ENCODE assay signal across 8 cellular contexts in the genomic region with DNA sequence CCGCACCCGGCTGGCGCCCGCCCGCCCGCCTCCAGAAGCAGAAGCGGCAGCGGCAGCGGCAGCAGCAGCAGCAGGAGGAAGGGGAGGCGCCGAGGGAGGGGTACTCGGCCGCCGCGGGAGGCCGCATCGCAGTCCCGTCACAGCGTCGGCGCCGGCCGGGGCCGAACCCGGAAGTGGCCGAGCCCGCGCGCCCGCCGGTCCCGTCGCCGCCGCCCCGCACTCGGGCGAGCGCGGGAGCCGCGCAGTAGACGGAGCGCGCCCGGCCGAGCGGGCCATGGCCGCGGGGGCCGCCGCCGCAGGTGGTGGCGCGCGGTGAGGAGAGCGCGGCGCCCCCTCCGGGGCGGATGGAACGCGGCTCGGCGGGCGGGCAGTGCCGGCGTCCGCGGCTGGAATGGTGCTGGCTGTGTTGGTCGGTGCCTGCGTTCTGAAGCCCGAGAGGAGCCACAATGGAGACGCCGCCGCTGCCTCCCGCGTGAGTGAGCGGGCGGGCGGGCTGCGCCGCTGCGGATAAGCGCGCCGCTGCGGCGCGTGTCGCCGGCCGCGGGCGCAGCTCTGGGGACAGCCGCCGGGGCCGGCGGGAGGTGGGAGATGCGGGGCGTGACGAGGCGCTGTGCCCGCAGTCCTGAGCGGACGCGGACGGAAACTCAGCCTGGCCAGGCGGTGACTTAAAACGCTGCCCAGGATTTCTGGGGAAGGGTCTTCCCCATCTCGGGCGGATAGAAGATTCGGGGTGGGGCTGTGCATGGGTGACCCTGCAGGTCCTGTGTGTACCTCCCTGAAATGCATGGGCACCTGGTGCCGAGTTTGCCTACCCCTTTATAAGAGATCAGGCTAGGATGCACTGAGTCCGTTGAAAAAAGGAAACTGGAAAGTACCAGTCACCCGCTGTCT. TPM values are rescaled to one million over a fixed set of nuclear protein-coding genes. Genes with fewer than 3 reads are reported as not detected.
DNase-seq lines count a peak whose midpoint lies in the region; ATAC-seq, FAIRE-seq and TF ChIP-seq lines count a peak whose summit lies in the region.

A gene with protein sequence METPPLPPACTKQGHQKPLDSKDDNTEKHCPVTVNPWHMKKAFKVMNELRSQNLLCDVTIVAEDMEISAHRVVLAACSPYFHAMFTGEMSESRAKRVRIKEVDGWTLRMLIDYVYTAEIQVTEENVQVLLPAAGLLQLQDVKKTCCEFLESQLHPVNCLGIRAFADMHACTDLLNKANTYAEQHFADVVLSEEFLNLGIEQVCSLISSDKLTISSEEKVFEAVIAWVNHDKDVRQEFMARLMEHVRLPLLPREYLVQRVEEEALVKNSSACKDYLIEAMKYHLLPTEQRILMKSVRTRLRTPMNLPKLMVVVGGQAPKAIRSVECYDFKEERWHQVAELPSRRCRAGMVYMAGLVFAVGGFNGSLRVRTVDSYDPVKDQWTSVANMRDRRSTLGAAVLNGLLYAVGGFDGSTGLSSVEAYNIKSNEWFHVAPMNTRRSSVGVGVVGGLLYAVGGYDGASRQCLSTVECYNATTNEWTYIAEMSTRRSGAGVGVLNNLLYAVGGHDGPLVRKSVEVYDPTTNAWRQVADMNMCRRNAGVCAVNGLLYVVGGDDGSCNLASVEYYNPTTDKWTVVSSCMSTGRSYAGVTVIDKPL (plus strand): TSS at position 131 of the 891 bp plus-strand sequence. CDS start 316 bp downstream, at position 447.

- H3K9ac ChIP-seq in keratinocyte (ENCODE audit: control insufficient read depth, extremely low read depth, insufficient read depth, low read length), result peak within 1 kb of the TSS; percentile 71

- peak within 1 kb of the TSS; percentile 37; the same call in 1 of the 2 replicates for H3K27ac Mint-ChIP-seq in WTC11

- H2AFZ ChIP-seq in keratinocyte (ENCODE audit: control insufficient read depth, low read length), result peak within 1 kb of the TSS; percentile 44

- CTCF ChIA-PET in WTC11 (lab: Charles Lee), result no interaction called here

- peak within 1 kb of the TSS; percentile 13 for H3K27ac ChIP-seq in keratinocyte (ENCODE audit: control insufficient read depth, insufficient read depth, low read length)

- FAIRE-seq in keratinocyte (lab: Jason Lieb, UNC), result no peak

- H3K4me2 ChIP-seq in keratinocyte (ENCODE audit: control insufficient read depth, extremely low read depth, insufficient read depth, low read depth, low read length), result peak within 1 kb of the TSS; percentile 84

- ATAC-seq in HG02840 (IDR thresholded peaks at IDR 0.05; ENCODE audit: low FRiP score, unreplicated experiment) (peak; percentile 85), WTC11 (peak; percentile 71)

- no peak for TF ChIP-seq CTCF in WTC11 (IDR thresholded peaks at IDR 0.05)
- peak in 1 of 3 experiments; percentile 12 for TF ChIP-seq CTCF in keratinocyte (optimal IDR thresholded peaks at IDR 0.05 in 1 of 3, IDR thresholded peaks at IDR 0.05 in 1 of 3, conservative IDR thresholded peaks at IDR 0.05 in 1 of 3; ENCODE audit: extremely low read depth in 1 of 3, insufficient read depth in 2 of 3, low read length in 3 of 3)

- H3K36me3 Mint-ChIP-seq in WTC11, result no peaks in the 10 kb centered on the region

- peaks cover 20% of the 10 kb centered on the region for H3K27me3 Mint-ChIP-seq in WTC11 (ENCODE audit: low read depth)

- H3K27me3 ChIP-seq in keratinocyte (ENCODE audit: control insufficient read depth, extremely low read depth, insufficient read depth, low read length), result no peaks in the 10 kb centered on the region

- H4K20me1 ChIP-seq in keratinocyte (ENCODE audit: control insufficient read depth, extremely low read depth, insufficient read depth, low read length), result no peaks in the 10 kb centered on the region

- dilution Hi-C loops in keratinocyte (cut with MboI; ENCODE audit: extremely low pct_ligation_motif_present, low sequenced_read_pairs), result no loop called here

- peak; percentile 34 for DNase-seq in NCI-H2196 (lab: John Stamatoyannopoulos, UW; ENCODE audit: unreplicated experiment)
- no peak for DNase-seq in NCI-H2196 treated with DMSO at 0.1 percent for 48 hours (lab: John Stamatoyannopoulos, UW; ENCODE audit: unreplicated experiment)
- DNase-seq in NCI-H1694 treated with DMSO at 0.1 percent for 48 hours (lab: John Stamatoyannopoulos, UW), result peak; percentile 54
- peak; percentile 72 for DNase-seq in WTC11 (ENCODE audit: low spot score)
- DNase-seq in central memory CD4-positive, alpha-beta T cell, result peak; percentile 63
- DNase-seq in keratinocyte (ENCODE audit: low read depth, low spot score), result no peak
- DNase-seq in stimulated activated CD4-positive, alpha-beta T cell treated with anti-CD3 and anti-CD28 coated beads, Interleukin-15, amount 100 ng/mL, for 1 hour (ENCODE audit: low read depth in 1 of 2, low spot score in 1 of 2), result peak; percentile 33 to 63

- peak within 1 kb of the TSS; percentile 81 to 93 (median 85) for H3K4me3 ChIP-seq in keratinocyte (ENCODE audit: control insufficient read depth in 2 of 3, extremely low read depth in 1 of 3, insufficient read depth in 2 of 3, low read depth in 1 of 3, low read length in 3 of 3)

- H3K4me1 ChIP-seq in keratinocyte (ENCODE audit: control insufficient read depth, extremely low read depth, insufficient read depth, low read length), result peaks cover 46% of the 10 kb centered on the region

- H3K9me3 Mint-ChIP-seq in WTC11, result no peaks in the 10 kb centered on the region

- H3K4me3 Mint-ChIP-seq in WTC11, result peak within 1 kb of the TSS; percentile 88

- no peaks in the 10 kb centered on the region for H3K36me3 ChIP-seq in keratinocyte (ENCODE audit: control insufficient read depth in 2 of 2, extremely low read depth in 1 of 2, insufficient read depth in 2 of 2, low read length in 2 of 2)

- peaks cover 35% of the 10 kb centered on the region for H3K79me2 ChIP-seq in keratinocyte (ENCODE audit: control insufficient read depth, insufficient read depth, low read length)

- POLR2A ChIA-PET in WTC11 (lab: Charles Lee), result no interaction called here

- H3K9me3 ChIP-seq in keratinocyte (ENCODE audit: control insufficient read depth, low read depth, low read length), result no peaks in the 10 kb centered on the region

- H3K4me1 Mint-ChIP-seq in WTC11, result peaks cover 60% of the 10 kb centered on the region

- H3K9me1 ChIP-seq in keratinocyte (ENCODE audit: control insufficient read depth, extremely low read depth, insufficient read depth, low read length), result no peaks in the 10 kb centered on the region

TF ChIP-seq in WTC11, 78 proteins besides CTCF, POLR2A, EP300 and RAD21 (continues in another document):
- TF ChIP-seq, protein P1, sequence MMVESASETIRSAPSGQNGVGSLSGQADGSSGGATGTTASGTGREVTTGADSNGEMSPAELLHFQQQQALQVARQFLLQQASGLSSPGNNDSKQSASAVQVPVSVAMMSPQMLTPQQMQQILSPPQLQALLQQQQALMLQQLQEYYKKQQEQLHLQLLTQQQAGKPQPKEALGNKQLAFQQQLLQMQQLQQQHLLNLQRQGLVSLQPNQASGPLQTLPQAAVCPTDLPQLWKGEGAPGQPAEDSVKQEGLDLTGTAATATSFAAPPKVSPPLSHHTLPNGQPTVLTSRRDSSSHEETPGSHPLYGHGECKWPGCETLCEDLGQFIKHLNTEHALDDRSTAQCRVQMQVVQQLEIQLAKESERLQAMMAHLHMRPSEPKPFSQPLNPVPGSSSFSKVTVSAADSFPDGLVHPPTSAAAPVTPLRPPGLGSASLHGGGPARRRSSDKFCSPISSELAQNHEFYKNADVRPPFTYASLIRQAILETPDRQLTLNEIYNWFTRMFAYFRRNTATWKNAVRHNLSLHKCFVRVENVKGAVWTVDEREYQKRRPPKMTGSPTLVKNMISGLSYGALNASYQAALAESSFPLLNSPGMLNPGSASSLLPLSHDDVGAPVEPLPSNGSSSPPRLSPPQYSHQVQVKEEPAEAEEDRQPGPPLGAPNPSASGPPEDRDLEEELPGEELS (CRISPR knock-in tag; IDR thresholded peaks at IDR 0.05), result no peak
- TF ChIP-seq FOXP1 (CRISPR knock-in tag; IDR thresholded peaks at IDR 0.05; ENCODE audit: borderline replicate concordance) (peak; percentile 37; the same call in 1 of the 2 replicates), TEAD1 (CRISPR knock-in tag; IDR thresholded peaks at IDR 0.05) (0 out of 2 replicates have a peak, but pooled peaks have one; percentile 56), ZNF317 (CRISPR knock-in tag; IDR thresholded peaks at IDR 0.05; ENCODE audit: borderline replicate concordance, low read depth) (no peak), ZNF423 (CRISPR knock-in tag; IDR thresholded peaks at IDR 0.05) (peak; percentile 36; the same call in 1 of the 2 replicates), ATF1 (CRISPR knock-in tag; IDR thresholded peaks at IDR 0.05) (no peak)
- TF ChIP-seq, protein P2, sequence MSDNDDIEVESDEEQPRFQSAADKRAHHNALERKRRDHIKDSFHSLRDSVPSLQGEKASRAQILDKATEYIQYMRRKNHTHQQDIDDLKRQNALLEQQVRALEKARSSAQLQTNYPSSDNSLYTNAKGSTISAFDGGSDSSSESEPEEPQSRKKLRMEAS (CRISPR knock-in tag; IDR thresholded peaks at IDR 0.05), result no peak
- TF ChIP-seq, protein P3, sequence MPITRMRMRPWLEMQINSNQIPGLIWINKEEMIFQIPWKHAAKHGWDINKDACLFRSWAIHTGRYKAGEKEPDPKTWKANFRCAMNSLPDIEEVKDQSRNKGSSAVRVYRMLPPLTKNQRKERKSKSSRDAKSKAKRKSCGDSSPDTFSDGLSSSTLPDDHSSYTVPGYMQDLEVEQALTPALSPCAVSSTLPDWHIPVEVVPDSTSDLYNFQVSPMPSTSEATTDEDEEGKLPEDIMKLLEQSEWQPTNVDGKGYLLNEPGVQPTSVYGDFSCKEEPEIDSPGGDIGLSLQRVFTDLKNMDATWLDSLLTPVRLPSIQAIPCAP (CRISPR knock-in tag; IDR thresholded peaks at IDR 0.05), result no peak
- TF ChIP-seq, protein P4, sequence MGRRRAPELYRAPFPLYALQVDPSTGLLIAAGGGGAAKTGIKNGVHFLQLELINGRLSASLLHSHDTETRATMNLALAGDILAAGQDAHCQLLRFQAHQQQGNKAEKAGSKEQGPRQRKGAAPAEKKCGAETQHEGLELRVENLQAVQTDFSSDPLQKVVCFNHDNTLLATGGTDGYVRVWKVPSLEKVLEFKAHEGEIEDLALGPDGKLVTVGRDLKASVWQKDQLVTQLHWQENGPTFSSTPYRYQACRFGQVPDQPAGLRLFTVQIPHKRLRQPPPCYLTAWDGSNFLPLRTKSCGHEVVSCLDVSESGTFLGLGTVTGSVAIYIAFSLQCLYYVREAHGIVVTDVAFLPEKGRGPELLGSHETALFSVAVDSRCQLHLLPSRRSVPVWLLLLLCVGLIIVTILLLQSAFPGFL (CRISPR knock-in tag; IDR thresholded peaks at IDR 0.05; ENCODE audit: borderline replicate concordance), result no peak

RNA-seq across cellular contexts. Expression of the gene that starts here (rescaled TPM):
- 9.8 to 12.4 TPM (median 10.8 TPM) in 3 replicates for total RNA-seq in WTC11 (2021)
- 10.2 to 18.5 TPM (median 10.7 TPM) in 3 replicates for polyA plus RNA-seq in keratinocyte
- polyA plus RNA-seq in keratinocyte (2011; ENCODE audit: low read depth), result 25.5 TPM
- 9.3 and 15.5 TPM in 2 replicates for polyA plus RNA-seq in keratinocyte (2011; cell fraction: cytosol; rRNA removed)
- 14.0 and 18.0 TPM in 2 replicates for polyA plus RNA-seq in keratinocyte (2011; cell fraction: nucleus; rRNA removed)
- polyA plus RNA-seq in keratinocyte (2012; ENCODE audit: low replicate concordance), result 10.0 and 15.7 TPM in 2 replicates
- polyA minus RNA-seq in keratinocyte, result 2.8 to 13.3 TPM (median 8.2 TPM) in 3 replicates
- polyA minus RNA-seq in keratinocyte (2011; cell fraction: cytosol; rRNA and poly(A)+ RNA removed), result 5.4 TPM
- 3.4 and 9.7 TPM in 2 replicates for polyA minus RNA-seq in keratinocyte (2011; cell fraction: nucleus; rRNA and poly(A)+ RNA removed)

Comparison
In these comparisons a context has a peak if more than half of its experiments do, and no peak if none do; other contexts are left out.
1. DNase-seq: peak in NCI-H2196 (single experiment), NCI-H1694 treated with DMSO at 0.1 percent for 48 hours (single experiment), WTC11 (single experiment), central memory CD4-positive, alpha-beta T cell (single experiment) and stimulated activated CD4-positive, alpha-beta T cell treated with anti-CD3 and anti-CD28 coated beads, Interleukin-15, amount 100 ng/mL, for 1 hour (2 of 2); none in NCI-H2196 treated with DMSO at 0.1 percent for 48 hours (single experiment) and keratinocyte (single experiment).